1 cellular context compared by ENCODE assay signal in genomic region chr15:62390793-62391543, GRCh38.
TF ChIP-seq lines count a peak whose summit lies in the region.

No MANE protein-coding gene starts in this region.

TF ChIP-seq in HepG2, 621 proteins besides CTCF, POLR2A, EP300 and RAD21 (continued from another document and continues in another):
- TF ChIP-seq NFYC (CRISPR knock-in tag; IDR thresholded peaks at IDR 0.05) (no peak), ZNF547 (CRISPR knock-in tag; IDR thresholded peaks at IDR 0.05) (no peak), BCL6 (CRISPR knock-in tag; IDR thresholded peaks at IDR 0.05) (no peak), MXD3 (CRISPR knock-in tag; IDR thresholded peaks at IDR 0.05) (no peak; the same call in none of the 2 replicates), ISL2 (CRISPR knock-in tag; IDR thresholded peaks at IDR 0.05) (no peak), CBX2 (IDR thresholded peaks at IDR 0.05; ENCODE audit: low read depth, low read length) (no peak), CBX2 (CRISPR knock-in tag; IDR thresholded peaks at IDR 0.05; ENCODE audit: low read depth) (no peak), RBAK (CRISPR knock-in tag; IDR thresholded peaks at IDR 0.05) (no peak), PREB (CRISPR knock-in tag; IDR thresholded peaks at IDR 0.05) (no peak), AHDC1 (CRISPR knock-in tag; IDR thresholded peaks at IDR 0.05; ENCODE audit: borderline replicate concordance) (no peak), ZNF644 (CRISPR knock-in tag; IDR thresholded peaks at IDR 0.05; ENCODE audit: low read depth) (no peak), PTBP1 (IDR thresholded peaks at IDR 0.05; ENCODE audit: low read depth, low read length, poor library complexity, severe bottlenecking) (peak; percentile 40), ZNF788 (CRISPR knock-in tag; IDR thresholded peaks at IDR 0.05; ENCODE audit: borderline replicate concordance) (no peak), CREB3 (CRISPR knock-in tag; IDR thresholded peaks at IDR 0.05) (no peak), ZNF773 (CRISPR knock-in tag; IDR thresholded peaks at IDR 0.05; ENCODE audit: borderline replicate concordance) (0 out of 2 replicates have a peak, but pooled peaks have one; percentile 28), MTF2 (CRISPR knock-in tag; IDR thresholded peaks at IDR 0.05; ENCODE audit: borderline replicate concordance) (peak; percentile 36; the same call in 1 of the 2 replicates), ZNF776 (CRISPR knock-in tag; IDR thresholded peaks at IDR 0.05) (no peak), THAP11 (CRISPR knock-in tag; IDR thresholded peaks at IDR 0.05) (no peak), ZBTB7B (CRISPR knock-in tag; IDR thresholded peaks at IDR 0.05) (peak; percentile 27; the same call in 1 of the 2 replicates), MEF2D (CRISPR knock-in tag; IDR thresholded peaks at IDR 0.05) (no peak), TBX3 (IDR thresholded peaks at IDR 0.05; ENCODE audit: borderline replicate concordance) (no peak), ZNF557 (CRISPR knock-in tag; IDR thresholded peaks at IDR 0.05) (no peak), ZNF530 (CRISPR knock-in tag; IDR thresholded peaks at IDR 0.05; ENCODE audit: low read depth) (no peak), ZNF703 (CRISPR knock-in tag; IDR thresholded peaks at IDR 0.05; ENCODE audit: borderline replicate concordance) (no peak), REST (IDR thresholded peaks at IDR 0.05; ENCODE audit: borderline replicate concordance in 1 of 2, low read depth in 1 of 2, low read length in 2 of 2) (no peak), THYN1 (CRISPR knock-in tag; IDR thresholded peaks at IDR 0.05; ENCODE audit: borderline replicate concordance, low read depth) (no peak), GATAD1 (CRISPR knock-in tag; IDR thresholded peaks at IDR 0.05) (no peak), FOXJ3 (CRISPR knock-in tag; IDR thresholded peaks at IDR 0.05; ENCODE audit: borderline replicate concordance) (0 out of 2 replicates have a peak, but pooled peaks have one; percentile 36), RXRA (CRISPR knock-in tag; IDR thresholded peaks at IDR 0.05) (no peak), ZBTB10 (CRISPR knock-in tag; IDR thresholded peaks at IDR 0.05; ENCODE audit: borderline replicate concordance) (no peak), ZNF552 (CRISPR knock-in tag; IDR thresholded peaks at IDR 0.05; ENCODE audit: borderline replicate concordance) (no peak), U2AF2 (IDR thresholded peaks at IDR 0.05; ENCODE audit: low read depth, low read length) (no peak), ZNF556 (CRISPR knock-in tag; IDR thresholded peaks at IDR 0.05; ENCODE audit: borderline replicate concordance) (peak; percentile 10), ZSCAN21 (CRISPR knock-in tag; IDR thresholded peaks at IDR 0.05; ENCODE audit: borderline replicate concordance) (no peak), ZNF841 (CRISPR knock-in tag; IDR thresholded peaks at IDR 0.05; ENCODE audit: borderline replicate concordance) (no peak), ATM (IDR thresholded peaks at IDR 0.05; ENCODE audit: borderline replicate concordance) (no peak), PAX8 (CRISPR knock-in tag; IDR thresholded peaks at IDR 0.05; ENCODE audit: borderline replicate concordance) (peak; percentile 4; the same call in 1 of the 2 replicates), DMAP1 (CRISPR knock-in tag; IDR thresholded peaks at IDR 0.05) (0 out of 2 replicates have a peak, but pooled peaks have one; percentile 29), RBM39 (IDR thresholded peaks at IDR 0.05; ENCODE audit: low read depth, low read length, poor library complexity, severe bottlenecking) (no peak), ZNF598 (CRISPR knock-in tag; IDR thresholded peaks at IDR 0.05; ENCODE audit: borderline replicate concordance) (0 out of 2 replicates have a peak, but pooled peaks have one; percentile 14), GTF2F1 (IDR thresholded peaks at IDR 0.05; ENCODE audit: low read length) (no peak), SKI (IDR thresholded peaks at IDR 0.05; ENCODE audit: partially characterized antibody) (no peak), IRX3 (CRISPR knock-in tag; IDR thresholded peaks at IDR 0.05; ENCODE audit: borderline replicate concordance, low read depth) (no peak), GABPA (IDR thresholded peaks at IDR 0.05; ENCODE audit: low read depth, low read length) (no peak), GABPA (CRISPR knock-in tag; IDR thresholded peaks at IDR 0.05; ENCODE audit: low read depth) (no peak), ZNF431 (CRISPR knock-in tag; IDR thresholded peaks at IDR 0.05; ENCODE audit: borderline replicate concordance, low read depth) (no peak), NPAS2 (CRISPR knock-in tag; IDR thresholded peaks at IDR 0.05; ENCODE audit: borderline replicate concordance) (no peak)
- TF ChIP-seq, protein P1, sequence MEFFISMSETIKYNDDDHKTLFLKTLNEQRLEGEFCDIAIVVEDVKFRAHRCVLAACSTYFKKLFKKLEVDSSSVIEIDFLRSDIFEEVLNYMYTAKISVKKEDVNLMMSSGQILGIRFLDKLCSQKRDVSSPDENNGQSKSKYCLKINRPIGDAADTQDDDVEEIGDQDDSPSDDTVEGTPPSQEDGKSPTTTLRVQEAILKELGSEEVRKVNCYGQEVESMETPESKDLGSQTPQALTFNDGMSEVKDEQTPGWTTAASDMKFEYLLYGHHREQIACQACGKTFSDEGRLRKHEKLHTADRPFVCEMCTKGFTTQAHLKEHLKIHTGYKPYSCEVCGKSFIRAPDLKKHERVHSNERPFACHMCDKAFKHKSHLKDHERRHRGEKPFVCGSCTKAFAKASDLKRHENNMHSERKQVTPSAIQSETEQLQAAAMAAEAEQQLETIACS (CRISPR knock-in tag; IDR thresholded peaks at IDR 0.05), result no peak
- TF ChIP-seq, protein P2, sequence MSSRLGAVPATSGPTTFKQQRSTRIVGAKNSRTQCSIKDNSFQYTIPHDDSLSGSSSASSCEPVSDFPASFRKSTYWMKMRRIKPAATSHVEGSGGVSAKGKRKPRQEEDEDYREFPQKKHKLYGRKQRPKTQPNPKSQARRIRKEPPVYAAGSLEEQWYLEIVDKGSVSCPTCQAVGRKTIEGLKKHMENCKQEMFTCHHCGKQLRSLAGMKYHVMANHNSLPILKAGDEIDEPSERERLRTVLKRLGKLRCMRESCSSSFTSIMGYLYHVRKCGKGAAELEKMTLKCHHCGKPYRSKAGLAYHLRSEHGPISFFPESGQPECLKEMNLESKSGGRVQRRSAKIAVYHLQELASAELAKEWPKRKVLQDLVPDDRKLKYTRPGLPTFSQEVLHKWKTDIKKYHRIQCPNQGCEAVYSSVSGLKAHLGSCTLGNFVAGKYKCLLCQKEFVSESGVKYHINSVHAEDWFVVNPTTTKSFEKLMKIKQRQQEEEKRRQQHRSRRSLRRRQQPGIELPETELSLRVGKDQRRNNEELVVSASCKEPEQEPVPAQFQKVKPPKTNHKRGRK (CRISPR knock-in tag; IDR thresholded peaks at IDR 0.05), result no peak
- TF ChIP-seq, protein P3, sequence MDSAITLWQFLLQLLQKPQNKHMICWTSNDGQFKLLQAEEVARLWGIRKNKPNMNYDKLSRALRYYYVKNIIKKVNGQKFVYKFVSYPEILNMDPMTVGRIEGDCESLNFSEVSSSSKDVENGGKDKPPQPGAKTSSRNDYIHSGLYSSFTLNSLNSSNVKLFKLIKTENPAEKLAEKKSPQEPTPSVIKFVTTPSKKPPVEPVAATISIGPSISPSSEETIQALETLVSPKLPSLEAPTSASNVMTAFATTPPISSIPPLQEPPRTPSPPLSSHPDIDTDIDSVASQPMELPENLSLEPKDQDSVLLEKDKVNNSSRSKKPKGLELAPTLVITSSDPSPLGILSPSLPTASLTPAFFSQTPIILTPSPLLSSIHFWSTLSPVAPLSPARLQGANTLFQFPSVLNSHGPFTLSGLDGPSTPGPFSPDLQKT (CRISPR knock-in tag; IDR thresholded peaks at IDR 0.05; ENCODE audit: borderline replicate concordance), result no peak
